Comparison of ENCODE assay signal across 19 cellular contexts in the genomic region with DNA sequence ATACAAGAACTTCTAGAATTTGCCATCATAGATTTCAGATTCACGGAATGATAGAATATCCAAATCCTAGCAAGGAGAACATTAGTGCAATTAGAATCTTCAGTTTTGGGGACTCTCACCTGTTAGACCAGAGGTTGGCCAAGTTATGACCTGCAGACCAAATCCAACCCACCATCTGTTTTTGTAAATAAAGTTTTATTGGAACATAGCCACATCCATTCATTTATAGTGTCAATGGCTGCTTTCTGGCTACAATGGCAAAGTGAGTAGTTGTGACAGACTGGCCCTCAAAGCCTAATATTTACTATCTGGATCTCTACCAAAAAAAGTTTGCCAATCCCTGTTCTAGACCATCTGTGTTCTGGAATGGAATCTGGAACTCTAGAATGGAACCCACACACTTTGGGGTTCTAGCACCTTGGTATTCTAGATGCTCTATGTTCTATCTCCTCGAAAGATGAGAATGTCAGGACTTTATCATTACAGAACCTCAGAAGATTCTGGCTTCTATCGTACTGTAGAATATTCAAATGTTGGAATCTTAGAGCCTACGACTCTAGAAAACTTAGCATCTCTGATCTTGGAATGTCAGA. TPM values are rescaled to one million over a fixed set of nuclear protein-coding genes. Genes with fewer than 3 reads are reported as not detected.
"Had no signal": no experiment of that assay in that cellular context is flagged by ENCODE, and none has a peak within 500 bp of the region (broad histone marks: within the 10 kb centered on the region; RNA-seq: fewer than 3 reads in every experiment).

No MANE protein-coding gene starts in this region.

- H3K27me3 Mint-ChIP-seq: stimulated activated memory B cell treated with anti-CD40 and anti-IgM and Interleukin-4, amounts not matched to agents 10 μg/mL and 1 μg/mL and 100 μg/mL, for 72 hours; stimulated activated naive CD8-positive, alpha-beta T cell treated with anti-CD3 and anti-CD28 coated beads, Interleukin-15, Interleukin-2, amounts not matched to agents 100 ng/mL and 50 ng/mL, for 24 hours had no signal

- H3K9me3 Mint-ChIP-seq: naive thymus-derived CD4-positive, alpha-beta T cell; stimulated activated memory B cell treated with anti-CD40 and anti-IgM and Interleukin-4, amounts not matched to agents 10 μg/mL and 1 μg/mL and 100 μg/mL, for 72 hours; stimulated activated naive CD8-positive, alpha-beta T cell treated with anti-CD3 and anti-CD28 coated beads, Interleukin-15, Interleukin-2, amounts not matched to agents 100 ng/mL and 50 ng/mL, for 24 hours had no signal

- DNase-seq: colonic mucosa; dermis blood vessel endothelial cell; esophagus squamous epithelium; foreskin fibroblast; glutamatergic neuron; islet precursor cell; lower lobe of right lung; mesenchymal stem cell; naive thymus-derived CD4-positive, alpha-beta T cell; nucleus accumbens; stimulated activated CD4-positive, alpha-beta T cell treated with anti-CD3 and anti-CD28 coated beads, Interleukin-4, amount 100 ng/mL, for 1 hour; stimulated activated CD8-positive, alpha-beta memory T cell treated with anti-CD3 and anti-CD28 coated beads, Interleukin-4, amount 100 ng/mL, for 48 hours; tibial artery; upper lobe of right lung had no signal

- H3K36me3 Mint-ChIP-seq: stimulated activated memory B cell treated with anti-CD40 and anti-IgM and Interleukin-4, amounts not matched to agents 10 μg/mL and 1 μg/mL and 100 μg/mL, for 72 hours had no signal

- H3K27ac Mint-ChIP-seq: progenitor cell of endocrine pancreas; stimulated activated memory B cell treated with anti-CD40 and anti-IgM and Interleukin-4, amounts not matched to agents 10 μg/mL and 1 μg/mL and 100 μg/mL, for 72 hours; stimulated activated naive CD8-positive, alpha-beta T cell treated with anti-CD3 and anti-CD28 coated beads, Interleukin-15, Interleukin-2, amounts not matched to agents 100 ng/mL and 50 ng/mL, for 24 hours had no signal

- H3K4me3 Mint-ChIP-seq: naive thymus-derived CD4-positive, alpha-beta T cell; stimulated activated memory B cell treated with anti-CD40 and anti-IgM and Interleukin-4, amounts not matched to agents 10 μg/mL and 1 μg/mL and 100 μg/mL, for 72 hours; stimulated activated naive CD8-positive, alpha-beta T cell treated with anti-CD3 and anti-CD28 coated beads, Interleukin-15, Interleukin-2, amounts not matched to agents 100 ng/mL and 50 ng/mL, for 24 hours had no signal

RNA-seq across cellular contexts. Expression of a gene that starts 9.9 kb away (rescaled TPM):
- total RNA-seq: epithelial cell of proximal tubule, mononuclear cell had no signal
- polyA plus RNA-seq: naive thymus-derived CD4-positive, alpha-beta T cell had no signal
